8 cellular contexts compared by ENCODE assay signal in the genomic region with DNA sequence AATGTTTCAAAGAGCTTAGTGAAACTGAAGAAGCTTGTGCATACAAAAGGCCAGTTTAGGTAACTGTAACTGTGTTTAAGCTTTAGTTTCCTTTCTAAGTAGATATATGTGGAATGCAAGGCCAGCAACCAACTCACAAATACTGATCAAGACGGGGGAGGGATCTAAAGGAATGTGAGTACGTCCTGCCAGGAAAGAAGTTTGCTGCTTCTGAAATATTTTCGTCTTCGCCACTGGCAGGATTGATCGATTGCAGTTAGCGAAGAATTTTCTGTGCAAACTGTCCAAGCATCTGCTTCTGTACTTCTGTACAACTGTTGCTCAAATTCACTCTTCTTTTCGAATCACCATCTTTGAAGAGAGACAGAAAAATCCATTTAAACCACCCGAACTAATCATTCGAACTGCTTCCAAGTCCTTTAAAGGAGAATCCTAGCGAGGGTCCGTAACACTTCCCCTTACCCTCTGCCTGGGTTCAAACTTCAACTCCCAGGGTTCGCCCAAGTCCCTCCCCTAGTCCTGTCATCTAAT. TPM values are rescaled to one million over a fixed set of nuclear protein-coding genes. Genes with fewer than 3 reads are reported as not detected.
A peak's percentile ranks its signal among the peaks of the same experiment; 100 is the strongest.
DNase-seq lines count a peak whose midpoint lies in the region; ATAC-seq, FAIRE-seq and TF ChIP-seq lines count a peak whose summit lies in the region.

No MANE protein-coding gene starts in this region.

- H3K4me1 ChIP-seq in SK-N-SH (ENCODE audit: control insufficient read depth in 1 of 2, insufficient read depth in 2 of 2, low read depth in 1 of 2, low read length in 1 of 2) (no peaks in the 10 kb centered on the region), OCI-LY3 (ENCODE audit: low read length) (peaks cover 7% of the 10 kb centered on the region), pancreas (no peaks in the 10 kb centered on the region)

- H3K4me3 ChIP-seq in SK-N-SH (ENCODE audit: low read depth in 2 of 2, low read length in 1 of 2) (peak overlapping the region in 1 of 2 experiments; percentile 70; a peak in 1 of 4 replicates), OCI-LY3 (ENCODE audit: low read length) (peak overlapping the region; percentile 94), pancreas (peak overlapping the region in 2 of 4 donors; percentile 49 to 59)

- no peaks in the 10 kb centered on the region for H3K9me2 ChIP-seq in SK-N-SH

- ATAC-seq in SK-N-SH treated with all-trans-retinoic acid at 6 μM for 48 hours (no peak), pancreas (peak in 1 of 4 donors; percentile 6), HG02885 (IDR thresholded peaks at IDR 0.05; ENCODE audit: poor library complexity, unreplicated experiment) (no peak)

- no peaks in the 10 kb centered on the region for H3K36me3 ChIP-seq in SK-N-SH (replicated peaks in 1 of 2; ENCODE audit: control insufficient read depth in 1 of 2, insufficient read depth in 2 of 2, low read length in 1 of 2)
- H3K36me3 ChIP-seq in OCI-LY3 (replicated peaks; ENCODE audit: low read depth, low read length), result peaks cover 3% of the 10 kb centered on the region
- H3K36me3 ChIP-seq in pancreas, result no peaks in the 10 kb centered on the region

- peaks cover 3% of the 10 kb centered on the region for H3F3A ChIP-seq in SK-N-SH (replicated peaks; ENCODE audit: insufficient read depth)

- H3K4me2 ChIP-seq in SK-N-SH (peak overlapping the region; percentile 78), OCI-LY3 (ENCODE audit: low read length) (peak overlapping the region; percentile 95)

- no peaks in the 10 kb centered on the region for H4K20me1 ChIP-seq in SK-N-SH (ENCODE audit: insufficient read depth)
- no peaks in the 10 kb centered on the region for H4K20me1 ChIP-seq in OCI-LY3 (ENCODE audit: insufficient read depth, low read length)

- DNase-seq in SK-N-SH (no peak), epithelial cell of prostate (ENCODE audit: low read depth, low spot score) (no peak), pancreas (no peak), NCI-H187 (lab: John Stamatoyannopoulos, UW) (no peak)
- DNase-seq in stimulated activated CD4-positive, alpha-beta T cell treated with anti-CD3 and anti-CD28 coated beads, Interleukin-2, amount 100 ng/mL, for 48 hours, result no peak

- H3K9me3 ChIP-seq in SK-N-SH (no peaks in the 10 kb centered on the region), OCI-LY3 (ENCODE audit: insufficient read depth, low read length) (no peaks in the 10 kb centered on the region), pancreas (no peaks in the 10 kb centered on the region)

- POLR2A ChIA-PET in SK-N-SH (lab: Yijun Ruan, JAX), result no interaction called here

- peak overlapping the region; percentile 86; the same call in 1 of the 2 replicates for H2AFZ ChIP-seq in SK-N-SH (ENCODE audit: low read depth)
- H2AFZ ChIP-seq in OCI-LY3 (ENCODE audit: low read depth, low read length), result peak overlapping the region; percentile 94

- intact Hi-C loops in pancreas (cut with DNase I), result no loop called here

- H3K9ac ChIP-seq in SK-N-SH (no peak overlapping the region), OCI-LY3 (ENCODE audit: low read length) (peak overlapping the region; percentile 73)

- H3K27me3 ChIP-seq in SK-N-SH (ENCODE audit: insufficient read depth), result no peaks in the 10 kb centered on the region
- H3K27me3 ChIP-seq in OCI-LY3 (ENCODE audit: low read depth, low read length), result no peaks in the 10 kb centered on the region
- no peaks in the 10 kb centered on the region for H3K27me3 ChIP-seq in pancreas

- no peak for TF ChIP-seq RAD21 in SK-N-SH (IDR thresholded peaks at IDR 0.05; ENCODE audit: low read length)

- FAIRE-seq in pancreas (lab: Jason Lieb, UNC), result no peak

- H3K27ac ChIP-seq in SK-N-SH (ENCODE audit: low read depth in 2 of 2, low read length in 1 of 2), result no peak overlapping the region; a peak in 1 of 4 replicates
- H3K27ac ChIP-seq in OCI-LY3 (ENCODE audit: low read length), result peak overlapping the region; percentile 44
- H3K27ac ChIP-seq in epithelial cell of prostate, result peak overlapping the region; percentile 81
- peak overlapping the region; percentile 25 to 92 (median 73) for H3K27ac ChIP-seq in pancreas

- WGBS in SK-N-SH (ENCODE audit: low lambda C conversion rate), result 48% methylated on average over 12 of the region's 12 CpGs
- WGBS in pancreas, 2 donors, result 1 to 34% methylated on average over 12 of the region's 12 CpGs

- CTCF ChIA-PET in SK-N-SH (lab: Yijun Ruan, JAX), result no interaction called here

- TF ChIP-seq CTCF in SK-N-SH (IDR thresholded peaks at IDR 0.05) (no peak), OCI-LY3 (IDR thresholded peaks at IDR 0.05; ENCODE audit: low read depth, low read length) (no peak), pancreas (IDR thresholded peaks at IDR 0.05) (no peak)

- no peak for TF ChIP-seq EP300 in SK-N-SH (IDR thresholded peaks at IDR 0.05; ENCODE audit: borderline replicate concordance in 1 of 2, low read depth in 1 of 2, low read length in 1 of 2)

- H3K79me2 ChIP-seq in SK-N-SH (ENCODE audit: insufficient read depth) (no peaks in the 10 kb centered on the region), OCI-LY3 (ENCODE audit: low read length) (peaks cover 6% of the 10 kb centered on the region)

TF ChIP-seq in SK-N-SH, 30 proteins besides CTCF, POLR2A, EP300 and RAD21 (continues in another document):
- TF ChIP-seq SIN3A (IDR thresholded peaks at IDR 0.05; ENCODE audit: borderline replicate concordance, low read depth, low read length), result no peak
- no peak for TF ChIP-seq NFIC (IDR thresholded peaks at IDR 0.05; ENCODE audit: borderline replicate concordance)
- TF ChIP-seq, protein P1, sequence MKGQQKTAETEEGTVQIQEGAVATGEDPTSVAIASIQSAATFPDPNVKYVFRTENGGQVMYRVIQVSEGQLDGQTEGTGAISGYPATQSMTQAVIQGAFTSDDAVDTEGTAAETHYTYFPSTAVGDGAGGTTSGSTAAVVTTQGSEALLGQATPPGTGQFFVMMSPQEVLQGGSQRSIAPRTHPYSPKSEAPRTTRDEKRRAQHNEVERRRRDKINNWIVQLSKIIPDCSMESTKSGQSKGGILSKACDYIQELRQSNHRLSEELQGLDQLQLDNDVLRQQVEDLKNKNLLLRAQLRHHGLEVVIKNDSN (IDR thresholded peaks at IDR 0.05; ENCODE audit: borderline replicate concordance, low read depth), result no peak
- TF ChIP-seq RCOR1 (IDR thresholded peaks at IDR 0.05; ENCODE audit: low read length), result no peak
- TF ChIP-seq YY1 (IDR thresholded peaks at IDR 0.05; ENCODE audit: low read depth), result no peak
- no peak for TF ChIP-seq RXRA (IDR thresholded peaks at IDR 0.05; ENCODE audit: borderline replicate concordance, low read depth)

TF ChIP-seq in SK-N-SH treated with all-trans-retinoic acid at 6 μM for 48 hours, 23 proteins besides CTCF, POLR2A, EP300 and RAD21 (continues in another document):
- no peak for TF ChIP-seq GLIS3 (CRISPR knock-in tag; IDR thresholded peaks at IDR 0.05)
- no peak for TF ChIP-seq OSR1 (CRISPR knock-in tag; IDR thresholded peaks at IDR 0.05)
- TF ChIP-seq, protein P2, sequence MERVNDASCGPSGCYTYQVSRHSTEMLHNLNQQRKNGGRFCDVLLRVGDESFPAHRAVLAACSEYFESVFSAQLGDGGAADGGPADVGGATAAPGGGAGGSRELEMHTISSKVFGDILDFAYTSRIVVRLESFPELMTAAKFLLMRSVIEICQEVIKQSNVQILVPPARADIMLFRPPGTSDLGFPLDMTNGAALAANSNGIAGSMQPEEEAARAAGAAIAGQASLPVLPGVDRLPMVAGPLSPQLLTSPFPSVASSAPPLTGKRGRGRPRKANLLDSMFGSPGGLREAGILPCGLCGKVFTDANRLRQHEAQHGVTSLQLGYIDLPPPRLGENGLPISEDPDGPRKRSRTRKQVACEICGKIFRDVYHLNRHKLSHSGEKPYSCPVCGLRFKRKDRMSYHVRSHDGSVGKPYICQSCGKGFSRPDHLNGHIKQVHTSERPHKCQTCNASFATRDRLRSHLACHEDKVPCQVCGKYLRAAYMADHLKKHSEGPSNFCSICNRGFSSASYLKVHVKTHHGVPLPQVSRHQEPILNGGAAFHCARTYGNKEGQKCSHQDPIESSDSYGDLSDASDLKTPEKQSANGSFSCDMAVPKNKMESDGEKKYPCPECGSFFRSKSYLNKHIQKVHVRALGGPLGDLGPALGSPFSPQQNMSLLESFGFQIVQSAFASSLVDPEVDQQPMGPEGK (CRISPR knock-in tag; IDR thresholded peaks at IDR 0.05; ENCODE audit: borderline replicate concordance), result no peak
- no peak for TF ChIP-seq TCF4 (CRISPR knock-in tag; IDR thresholded peaks at IDR 0.05; ENCODE audit: borderline replicate concordance)
- TF ChIP-seq TOX (CRISPR knock-in tag; IDR thresholded peaks at IDR 0.05; ENCODE audit: borderline replicate concordance), result no peak
- TF ChIP-seq ESRRG (CRISPR knock-in tag; IDR thresholded peaks at IDR 0.05), result no peak
- no peak for TF ChIP-seq ZC3H10 (CRISPR knock-in tag; IDR thresholded peaks at IDR 0.05)
- TF ChIP-seq, protein P3, sequence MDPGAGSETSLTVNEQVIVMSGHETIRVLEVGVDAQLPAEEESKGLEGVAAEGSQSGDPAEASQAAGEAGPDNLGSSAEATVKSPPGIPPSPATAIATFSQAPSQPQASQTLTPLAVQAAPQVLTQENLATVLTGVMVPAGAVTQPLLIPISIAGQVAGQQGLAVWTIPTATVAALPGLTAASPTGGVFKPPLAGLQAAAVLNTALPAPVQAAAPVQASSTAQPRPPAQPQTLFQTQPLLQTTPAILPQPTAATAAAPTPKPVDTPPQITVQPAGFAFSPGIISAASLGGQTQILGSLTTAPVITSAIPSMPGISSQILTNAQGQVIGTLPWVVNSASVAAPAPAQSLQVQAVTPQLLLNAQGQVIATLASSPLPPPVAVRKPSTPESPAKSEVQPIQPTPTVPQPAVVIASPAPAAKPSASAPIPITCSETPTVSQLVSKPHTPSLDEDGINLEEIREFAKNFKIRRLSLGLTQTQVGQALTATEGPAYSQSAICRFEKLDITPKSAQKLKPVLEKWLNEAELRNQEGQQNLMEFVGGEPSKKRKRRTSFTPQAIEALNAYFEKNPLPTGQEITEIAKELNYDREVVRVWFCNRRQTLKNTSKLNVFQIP (CRISPR knock-in tag; IDR thresholded peaks at IDR 0.05; ENCODE audit: borderline replicate concordance, low read depth), result no peak
- TF ChIP-seq ZFP3 (CRISPR knock-in tag; IDR thresholded peaks at IDR 0.05), result no peak
- no peak for TF ChIP-seq ZNF70 (CRISPR knock-in tag; IDR thresholded peaks at IDR 0.05)

RNA-seq across cellular contexts. Expression of a gene that starts 0.4 kb away (rescaled TPM):
- polyA plus RNA-seq in SK-N-SH (2012; rRNA removed) (2.0 and 2.9 TPM in 2 replicates), pancreas (1 to 10 TPM; 3.9 to 9.9 TPM)
- 0.96 and 1.3 TPM in 2 replicates for polyA plus RNA-seq in SK-N-SH (2012; cell fraction: cytosol; rRNA removed)
- 7.6 and 15.1 TPM in 2 replicates for polyA plus RNA-seq in SK-N-SH (2012; cell fraction: nucleus; rRNA removed)
- total RNA-seq in pancreas, result 1 to 10 TPM; 1.0 to 4.1 (median 1.5) TPM

Comparison
In these comparisons a context has a peak if more than half of its experiments do, and no peak if none do; other contexts are left out.
1. H3K27ac ChIP-seq: peak in OCI-LY3 (single experiment), epithelial cell of prostate (single experiment) and pancreas (4 of 4); none in SK-N-SH (0 of 2).